Comparison of ENCODE assay signal across 8 cellular contexts in genomic region chr2:63058149-63058741, GRCh38. TPM values are rescaled to one million over a fixed set of nuclear protein-coding genes. Genes with fewer than 3 reads are reported as not detected.
DNase-seq lines count a peak whose midpoint lies in the region; ATAC-seq and TF ChIP-seq lines count a peak whose summit lies in the region.

No MANE protein-coding gene starts in this region.

- ATAC-seq in psoas muscle (peak in 1 of 4 donors; percentile 18), GM18511 (IDR thresholded peaks at IDR 0.05; ENCODE audit: unreplicated experiment) (no peak)

- H3K27ac ChIP-seq in SK-N-SH (ENCODE audit: low read depth in 2 of 2, low read length in 1 of 2) (no peak overlapping the region), psoas muscle (no peak overlapping the region)

- H3K9ac ChIP-seq in SK-N-SH, result no peak overlapping the region

- H2AFZ ChIP-seq in SK-N-SH (ENCODE audit: low read depth), result no peak overlapping the region

- no peaks in the 10 kb centered on the region; the same call in 1 of the 2 replicates for H4K20me1 ChIP-seq in SK-N-SH (ENCODE audit: insufficient read depth)

- WGBS in SK-N-SH (ENCODE audit: low lambda C conversion rate), result 22% methylated on average over 18 of the region's 18 CpGs
- 6 to 8% (median 7%) methylated on average over 18 of the region's 18 CpGs for WGBS in psoas muscle, 3 donors

- TF ChIP-seq CTCF in SK-N-SH (IDR thresholded peaks at IDR 0.05) (no peak), fibroblast of mammary gland (conservative IDR thresholded peaks at IDR 0.05; ENCODE audit: control insufficient read depth, insufficient read depth, low read depth, low read length) (no peak), psoas muscle (IDR thresholded peaks at IDR 0.05) (no peak)

- H3K79me2 ChIP-seq in SK-N-SH (ENCODE audit: insufficient read depth), result no peaks in the 10 kb centered on the region

- H3K27me3 ChIP-seq in SK-N-SH (ENCODE audit: insufficient read depth) (peaks cover 46% of the 10 kb centered on the region), psoas muscle (ENCODE audit: insufficient read depth in 3 of 3, low read length in 2 of 3) (peaks cover 2 to 99% (median 60%) of the 10 kb centered on the region in 3 donors)

- POLR2A ChIA-PET in SK-N-SH (lab: Yijun Ruan, JAX), result no interaction called here

- no peaks in the 10 kb centered on the region for H3K36me3 ChIP-seq in SK-N-SH (replicated peaks in 1 of 2; ENCODE audit: control insufficient read depth in 1 of 2, insufficient read depth in 2 of 2, low read length in 1 of 2)
- no peaks in the 10 kb centered on the region for H3K36me3 ChIP-seq in psoas muscle (ENCODE audit: insufficient read depth in 1 of 2, low read depth in 1 of 2)

- H3K4me1 ChIP-seq in SK-N-SH (ENCODE audit: control insufficient read depth in 1 of 2, insufficient read depth in 2 of 2, low read depth in 1 of 2, low read length in 1 of 2) (peaks cover 0 to 22% of the 10 kb centered on the region in 2 experiments; a peak in 1 of 4 replicates), psoas muscle (peaks cover 26% of the 10 kb centered on the region)

- no peak for TF ChIP-seq EP300 in SK-N-SH (IDR thresholded peaks at IDR 0.05; ENCODE audit: borderline replicate concordance in 1 of 2, low read depth in 1 of 2, low read length in 1 of 2)

- H3K4me3 ChIP-seq in SK-N-SH (ENCODE audit: low read depth in 2 of 2, low read length in 1 of 2) (no peak overlapping the region), fibroblast of mammary gland (ENCODE audit: control insufficient read depth, low read depth, low read length) (no peak overlapping the region), psoas muscle (peak overlapping the region; percentile 54)

- no peaks in the 10 kb centered on the region for H3F3A ChIP-seq in SK-N-SH (replicated peaks; ENCODE audit: insufficient read depth)

- peak overlapping the region; percentile 45 for H3K4me2 ChIP-seq in SK-N-SH

- H3K9me2 ChIP-seq in SK-N-SH, result no peaks in the 10 kb centered on the region

- no peaks in the 10 kb centered on the region for H3K9me3 ChIP-seq in SK-N-SH
- H3K9me3 ChIP-seq in psoas muscle, result no peaks in the 10 kb centered on the region

- CTCF ChIA-PET in SK-N-SH (lab: Yijun Ruan, JAX), result interaction anchor here (0.9 to 2.9 kb wide), 4 partner anchors 8 to 601 kb away, joined by 3 to 7 read pairs (median 4); partner anchors contain the start of gene OTX1

- DNase-seq in ELR (ENCODE audit: low read depth) (peak; percentile 32), SK-N-SH (peak; percentile 47), fibroblast of mammary gland (ENCODE audit: low read depth) (peak; percentile 11), psoas muscle (peak in 1 of 2 donors; percentile 9), NCI-H187 (lab: John Stamatoyannopoulos, UW) (no peak), amniotic stem cell (lab: John Stamatoyannopoulos, UW) (no peak), hepatic stellate cell (ENCODE audit: low spot score) (no peak)

- intact Hi-C loops in psoas muscle (cut with DNase I), result no loop called here

- no peak for TF ChIP-seq RAD21 in SK-N-SH (IDR thresholded peaks at IDR 0.05; ENCODE audit: low read length)

TF ChIP-seq in SK-N-SH, 30 proteins besides CTCF, POLR2A, EP300 and RAD21:
- TF ChIP-seq TCF12 (IDR thresholded peaks at IDR 0.05) (peak; percentile 4; the same call in 1 of the 2 replicates), FOXJ3 (CRISPR knock-in tag; IDR thresholded peaks at IDR 0.05) (no peak), TEAD4 (IDR thresholded peaks at IDR 0.05; ENCODE audit: borderline replicate concordance, insufficient read depth) (no peak), USF1 (IDR thresholded peaks at IDR 0.05; ENCODE audit: borderline replicate concordance, low read depth) (no peak), ELF1 (IDR thresholded peaks at IDR 0.05) (no peak)
- TF ChIP-seq, protein P1, sequence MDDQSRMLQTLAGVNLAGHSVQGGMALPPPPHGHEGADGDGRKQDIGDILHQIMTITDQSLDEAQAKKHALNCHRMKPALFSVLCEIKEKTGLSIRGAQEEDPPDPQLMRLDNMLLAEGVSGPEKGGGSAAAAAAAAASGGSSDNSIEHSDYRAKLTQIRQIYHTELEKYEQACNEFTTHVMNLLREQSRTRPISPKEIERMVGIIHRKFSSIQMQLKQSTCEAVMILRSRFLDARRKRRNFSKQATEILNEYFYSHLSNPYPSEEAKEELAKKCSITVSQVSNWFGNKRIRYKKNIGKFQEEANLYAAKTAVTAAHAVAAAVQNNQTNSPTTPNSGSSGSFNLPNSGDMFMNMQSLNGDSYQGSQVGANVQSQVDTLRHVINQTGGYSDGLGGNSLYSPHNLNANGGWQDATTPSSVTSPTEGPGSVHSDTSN (IDR thresholded peaks at IDR 0.05), result no peak
- TF ChIP-seq, protein P2, sequence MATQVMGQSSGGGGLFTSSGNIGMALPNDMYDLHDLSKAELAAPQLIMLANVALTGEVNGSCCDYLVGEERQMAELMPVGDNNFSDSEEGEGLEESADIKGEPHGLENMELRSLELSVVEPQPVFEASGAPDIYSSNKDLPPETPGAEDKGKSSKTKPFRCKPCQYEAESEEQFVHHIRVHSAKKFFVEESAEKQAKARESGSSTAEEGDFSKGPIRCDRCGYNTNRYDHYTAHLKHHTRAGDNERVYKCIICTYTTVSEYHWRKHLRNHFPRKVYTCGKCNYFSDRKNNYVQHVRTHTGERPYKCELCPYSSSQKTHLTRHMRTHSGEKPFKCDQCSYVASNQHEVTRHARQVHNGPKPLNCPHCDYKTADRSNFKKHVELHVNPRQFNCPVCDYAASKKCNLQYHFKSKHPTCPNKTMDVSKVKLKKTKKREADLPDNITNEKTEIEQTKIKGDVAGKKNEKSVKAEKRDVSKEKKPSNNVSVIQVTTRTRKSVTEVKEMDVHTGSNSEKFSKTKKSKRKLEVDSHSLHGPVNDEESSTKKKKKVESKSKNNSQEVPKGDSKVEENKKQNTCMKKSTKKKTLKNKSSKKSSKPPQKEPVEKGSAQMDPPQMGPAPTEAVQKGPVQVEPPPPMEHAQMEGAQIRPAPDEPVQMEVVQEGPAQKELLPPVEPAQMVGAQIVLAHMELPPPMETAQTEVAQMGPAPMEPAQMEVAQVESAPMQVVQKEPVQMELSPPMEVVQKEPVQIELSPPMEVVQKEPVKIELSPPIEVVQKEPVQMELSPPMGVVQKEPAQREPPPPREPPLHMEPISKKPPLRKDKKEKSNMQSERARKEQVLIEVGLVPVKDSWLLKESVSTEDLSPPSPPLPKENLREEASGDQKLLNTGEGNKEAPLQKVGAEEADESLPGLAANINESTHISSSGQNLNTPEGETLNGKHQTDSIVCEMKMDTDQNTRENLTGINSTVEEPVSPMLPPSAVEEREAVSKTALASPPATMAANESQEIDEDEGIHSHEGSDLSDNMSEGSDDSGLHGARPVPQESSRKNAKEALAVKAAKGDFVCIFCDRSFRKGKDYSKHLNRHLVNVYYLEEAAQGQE (IDR thresholded peaks at IDR 0.05; ENCODE audit: low read depth, low read length), result no peak
- TF ChIP-seq, protein P3, sequence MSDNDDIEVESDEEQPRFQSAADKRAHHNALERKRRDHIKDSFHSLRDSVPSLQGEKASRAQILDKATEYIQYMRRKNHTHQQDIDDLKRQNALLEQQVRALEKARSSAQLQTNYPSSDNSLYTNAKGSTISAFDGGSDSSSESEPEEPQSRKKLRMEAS (IDR thresholded peaks at IDR 0.05; ENCODE audit: low read depth), result peak; percentile 28; the same call in 1 of the 2 replicates

RNA-seq across cellular contexts. Expression of gene OTX1, which starts 7.6 kb away (rescaled TPM):
- 0.15 and 0.20 TPM in 2 replicates for polyA plus RNA-seq in SK-N-SH (2012; rRNA removed)
- 0.12 and 0.13 TPM in 2 replicates for polyA plus RNA-seq in SK-N-SH (2012; cell fraction: cytosol; rRNA removed)
- 0.86 and 0.95 TPM in 2 replicates for polyA plus RNA-seq in SK-N-SH (2012; cell fraction: nucleus; rRNA removed)
- not detected for total RNA-seq in psoas muscle
- polyA plus RNA-seq in psoas muscle, result not detected

Comparison
In these comparisons a context has a peak if more than half of its experiments do, and no peak if none do; other contexts are left out.
1. DNase-seq: peak in ELR (single experiment), SK-N-SH (single experiment) and fibroblast of mammary gland (single experiment); none in NCI-H187 (0 of 2), amniotic stem cell (single experiment) and hepatic stellate cell (single experiment).